ENCODE assay signal across 25 cellular contexts in the genomic region with DNA sequence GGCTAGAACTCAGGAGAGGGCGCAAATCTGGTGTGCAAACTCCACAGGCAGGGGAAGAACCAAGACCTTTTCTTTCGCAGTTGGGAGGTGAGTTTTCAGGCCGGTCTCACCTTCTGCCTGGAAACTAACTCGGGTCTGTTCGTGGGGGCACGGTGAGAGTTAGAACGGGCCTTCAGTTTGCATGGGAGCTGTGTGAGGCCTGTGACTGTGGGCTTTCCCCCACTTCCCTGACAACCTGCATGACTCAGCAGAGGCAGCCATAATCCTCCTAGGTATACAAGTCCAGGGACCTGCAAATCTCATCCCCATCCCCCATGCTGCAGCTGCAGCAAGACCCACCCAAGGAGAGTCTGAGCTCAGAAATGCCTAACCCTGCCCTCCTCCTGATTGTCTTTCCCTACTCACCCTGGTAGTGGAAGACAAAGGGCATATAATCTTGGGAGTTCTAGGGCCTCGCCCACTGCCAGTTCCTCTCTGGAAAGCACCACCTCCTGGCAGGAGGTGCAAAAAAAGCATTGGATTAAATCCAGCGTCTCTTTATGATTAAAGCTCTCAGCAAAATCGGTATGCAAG.
DNase-seq lines count a peak whose midpoint lies in the region; ATAC-seq and TF ChIP-seq lines count a peak whose summit lies in the region.
"Had no signal": no experiment of that assay in that cellular context is flagged by ENCODE, and none has a peak within 500 bp of the region (broad histone marks: within the 10 kb centered on the region; RNA-seq: fewer than 3 reads in every experiment).

No MANE protein-coding gene starts in this region.

- peaks cover 28% of the 10 kb centered on the region for H3K9me3 Mint-ChIP-seq in WTC11
- peaks cover 3 to 40% (median 22%) of the 10 kb centered on the region in 6 donors for H3K9me3 Mint-ChIP-seq in immature natural killer cell

- no peak for TF ChIP-seq POLR2A in transverse colon (IDR thresholded peaks at IDR 0.05)

- H3K4me3 Mint-ChIP-seq in WTC11: no peak overlapping the region
- H3K4me3 Mint-ChIP-seq in immature natural killer cell: no peak overlapping the region
- H3K4me3 Mint-ChIP-seq: CD8-positive, alpha-beta memory T cell had no signal

- H3K36me3 ChIP-seq in transverse colon: no peaks in the 10 kb centered on the region

- no peak for TF ChIP-seq CTCF in WTC11 (IDR thresholded peaks at IDR 0.05)
- TF ChIP-seq CTCF in transverse colon (IDR thresholded peaks at IDR 0.05): no peak

- POLR2A ChIA-PET in WTC11 (lab: Charles Lee): no interaction called here

- ATAC-seq in WTC11: no peak
- ATAC-seq in esophagus mucosa: peak; percentile 67
- no peak for ATAC-seq in GM18517 (IDR thresholded peaks at IDR 0.05; ENCODE audit: unreplicated experiment)
- ATAC-seq: HCT116 had no signal

- no peak overlapping the region for H3K27ac ChIP-seq in transverse colon

- no peaks in the 10 kb centered on the region for H3K27me3 Mint-ChIP-seq in WTC11 (ENCODE audit: low read depth)
- peaks cover 0 to 2% (median 0%) of the 10 kb centered on the region in 3 donors for H3K27me3 Mint-ChIP-seq in immature natural killer cell (ENCODE audit: low read depth in 3 of 3)

- H3K36me3 Mint-ChIP-seq in WTC11 (no peaks in the 10 kb centered on the region), immature natural killer cell (no peaks in the 10 kb centered on the region)
- H3K36me3 Mint-ChIP-seq: CD8-positive, alpha-beta memory T cell had no signal

- 41 to 78% methylated on average over 3 to 10 of the region's 10 CpGs for WGBS in transverse colon (ENCODE audit: low coverage in 1 of 2), 2 donors

- intact Hi-C loops in transverse colon (cut with DNase I; ENCODE audit: low total_unique reads): no loop called here

- H3K27me3 ChIP-seq in transverse colon: no peaks in the 10 kb centered on the region

- in situ Hi-C loops in transverse colon (cut with MboI; ENCODE audit: low pct_ligation_motif_present in 1 of 4, low pct_unique_long_range_greater_than_20kb in 1 of 4, low sequenced_read_pairs in 3 of 4): no loop called here

- CTCF ChIA-PET in WTC11 (lab: Charles Lee): no interaction called here

- peak; percentile 7 for DNase-seq in NCI-H82 (lab: John Stamatoyannopoulos, UW)
- DNase-seq in NCI-H82 treated with DMSO at 0.1 percent for 48 hours (lab: John Stamatoyannopoulos, UW; ENCODE audit: unreplicated experiment): no peak
- no peak for DNase-seq in WTC11 (ENCODE audit: low spot score)
- DNase-seq in transverse colon: peak; percentile 26
- DNase-seq in mucosa of gallbladder (ENCODE audit: low spot score): no peak
- no peak for DNase-seq in immature natural killer cell
- DNase-seq: AML-193; C1 segment of cervical spinal cord; Calu3; CD8-positive, alpha-beta memory T cell; DMS153; GOT3; MM.1S; NCI-H1048; NCI-H1417 treated with DMSO at 0.1 percent for 48 hours; NCI-H187 treated with DMSO at 0.1 percent for 48 hours; NCI-H2227 treated with DMSO at 0.1 percent for 48 hours; NCI-H510A; NCI-H748 treated with DMSO at 0.1 percent for 48 hours; RPMI8226; SHP77; SW 1271 had no signal

- H3K27ac Mint-ChIP-seq in WTC11 (no peak overlapping the region; the same call in 1 of the 2 replicates), immature natural killer cell (no peak overlapping the region)
- H3K27ac Mint-ChIP-seq: CD8-positive, alpha-beta memory T cell had no signal

- H3K4me1 Mint-ChIP-seq in WTC11 (peaks cover 9% of the 10 kb centered on the region; the same call in 1 of the 2 replicates), immature natural killer cell (no peaks in the 10 kb centered on the region)
- H3K4me1 Mint-ChIP-seq: CD8-positive, alpha-beta memory T cell had no signal

- no peak for TF ChIP-seq EP300 in transverse colon (IDR thresholded peaks at IDR 0.05; ENCODE audit: low read depth)

- H3K4me3 ChIP-seq in transverse colon: no peak overlapping the region

- no peaks in the 10 kb centered on the region for H3K9me3 ChIP-seq in transverse colon

- H3K4me1 ChIP-seq in transverse colon: no peaks in the 10 kb centered on the region

TF ChIP-seq in WTC11, 78 proteins besides CTCF, POLR2A, EP300 and RAD21:
- TF ChIP-seq NFE2L1 (CRISPR knock-in tag; IDR thresholded peaks at IDR 0.05) (peak; percentile 68; the same call in 1 of the 2 replicates), ATF1 (CRISPR knock-in tag; IDR thresholded peaks at IDR 0.05) (no peak), CREB1 (CRISPR knock-in tag; IDR thresholded peaks at IDR 0.05) (no peak)

Comparison
In these comparisons a context has a peak if more than half of its experiments do, and no peak if none do; other contexts are left out.
1. DNase-seq: peak in NCI-H82 (single experiment) and transverse colon (single experiment); none in NCI-H82 treated with DMSO at 0.1 percent for 48 hours (single experiment), WTC11 (single experiment), mucosa of gallbladder (single experiment) and immature natural killer cell (0 of 3).